Comparison of ENCODE assay signal across 8 cellular contexts in genomic region chr20:8389381-8390368, GRCh38.
DNase-seq lines count a peak whose midpoint lies in the region; ATAC-seq, FAIRE-seq and TF ChIP-seq lines count a peak whose summit lies in the region.

No MANE protein-coding gene starts in this region.

- peak; percentile 73 for FAIRE-seq in endometrium (lab: Jason Lieb, UNC)

- H3K9me3 Mint-ChIP-seq in HFFc6: no peaks in the 10 kb centered on the region
- no peaks in the 10 kb centered on the region for H3K9me3 Mint-ChIP-seq in naive B cell

- no peak for ATAC-seq in naive B cell (ENCODE audit: low read depth in 2 of 2)
- no peak for ATAC-seq in GM21526 (IDR thresholded peaks at IDR 0.05; ENCODE audit: low FRiP score, unreplicated experiment)

- H3K27me3 Mint-ChIP-seq in HFFc6 (ENCODE audit: insufficient read depth) (no peaks in the 10 kb centered on the region; the same call in 1 of the 2 replicates), naive B cell (peaks cover 0 to 6% (median 3%) of the 10 kb centered on the region in 3 donors)

- no peaks in the 10 kb centered on the region for H3K79me2 ChIP-seq in OCI-LY3 (ENCODE audit: low read length)

- 0 out of 2 replicates have a peak, but pooled peaks cover 4% of the 10 kb centered on the region for H3K4me1 ChIP-seq in OCI-LY3 (ENCODE audit: low read length)

- H4K20me1 ChIP-seq in OCI-LY3 (ENCODE audit: insufficient read depth, low read length): no peaks in the 10 kb centered on the region

- no peak overlapping the region for H3K9ac ChIP-seq in OCI-LY3 (ENCODE audit: low read length)

- peaks cover 4% of the 10 kb centered on the region; the same call in 1 of the 2 replicates for H3K36me3 Mint-ChIP-seq in HFFc6 (ENCODE audit: low read depth)
- no peaks in the 10 kb centered on the region for H3K36me3 Mint-ChIP-seq in naive B cell

- no peaks in the 10 kb centered on the region for H3K9me3 ChIP-seq in OCI-LY3 (ENCODE audit: insufficient read depth, low read length)

- H3K4me3 ChIP-seq in OCI-LY3 (ENCODE audit: low read length): no peak overlapping the region

- TF ChIP-seq CTCF in C4-2B (conservative IDR thresholded peaks at IDR 0.05) (peak; percentile 56), HFFc6 (IDR thresholded peaks at IDR 0.05) (peak; percentile 87), OCI-LY3 (IDR thresholded peaks at IDR 0.05; ENCODE audit: low read depth, low read length) (peak; percentile 71)

- H3K4me1 Mint-ChIP-seq in HFFc6 (ENCODE audit: low read depth) (peaks cover 56% of the 10 kb centered on the region), naive B cell (no peaks in the 10 kb centered on the region)

- peak overlapping the region; percentile 3; the same call in 1 of the 2 replicates for H3K4me2 ChIP-seq in OCI-LY3 (ENCODE audit: low read length)

- H3K27ac ChIP-seq in C4-2B (no peak overlapping the region), OCI-LY3 (ENCODE audit: low read length) (no peak overlapping the region)

- H3K27ac Mint-ChIP-seq in HFFc6 (no peak overlapping the region), naive B cell (peak overlapping the region in 1 of 6 donors; percentile 29)

- DNase-seq in HFFc6 (peak; percentile 47), naive B cell (peak; percentile 2)
- no peak for DNase-seq in activated CD4-positive, CD25-positive, alpha-beta regulatory T cell treated with anti-CD3 and anti-CD28 coated beads, Interleukin-2, amount 50 U/mL, for 72 hours
- no peak for DNase-seq in activated CD4-positive, alpha-beta T cell treated with anti-CD3 and anti-CD28 coated beads, Interleukin-2, amount 50 U/mL, for 4 hours

- H3K27me3 ChIP-seq in OCI-LY3 (ENCODE audit: low read depth, low read length): no peaks in the 10 kb centered on the region

- no peak overlapping the region for H2AFZ ChIP-seq in OCI-LY3 (ENCODE audit: low read depth, low read length)

- H3K36me3 ChIP-seq in OCI-LY3 (replicated peaks; ENCODE audit: low read depth, low read length): no peaks in the 10 kb centered on the region

- H3K4me3 Mint-ChIP-seq in HFFc6: no peak overlapping the region
- no peak overlapping the region for H3K4me3 Mint-ChIP-seq in naive B cell

Comparison
In these comparisons a context has a peak if more than half of its experiments do, and no peak if none do; other contexts are left out.
1. DNase-seq: peak in HFFc6 (single experiment) and naive B cell (single experiment); none in activated CD4-positive, CD25-positive, alpha-beta regulatory T cell treated with anti-CD3 and anti-CD28 coated beads, Interleukin-2, amount 50 U/mL, for 72 hours (single experiment) and activated CD4-positive, alpha-beta T cell treated with anti-CD3 and anti-CD28 coated beads, Interleukin-2, amount 50 U/mL, for 4 hours (0 of 2).
2. Peak in every context shown above with its lines, with median percentiles within 50 percentile points of each other: CTCF ChIP-seq.